ENCODE assay signal across 3 cellular contexts in genomic region chr10:132184816-132185593, GRCh38.
TF ChIP-seq lines count a peak whose summit lies in the region.

No MANE protein-coding gene starts in this region.

TF ChIP-seq in HCT116, 20 proteins besides CTCF, POLR2A, EP300 and RAD21 (continued from another document):
- TF ChIP-seq ZBTB33 (IDR thresholded peaks at IDR 0.05; ENCODE audit: extremely low read depth, insufficient replicate concordance, low read length) (no peak), YY1 (IDR thresholded peaks at IDR 0.05; ENCODE audit: extremely low read depth, insufficient replicate concordance, low read depth, low read length) (no peak), EZH2phosphoT487 (IDR thresholded peaks at IDR 0.05; ENCODE audit: borderline replicate concordance) (no peak), EZH2 (IDR thresholded peaks at IDR 0.05) (no peak), POLR2AphosphoS5 (IDR thresholded peaks at IDR 0.05; ENCODE audit: low read depth, low read length) (no peak), CBX3 (IDR thresholded peaks at IDR 0.05; ENCODE audit: low read depth) (no peak), ZNF274 (IDR thresholded peaks at IDR 0.05; ENCODE audit: low read depth, low read length) (no peak), SP1 (IDR thresholded peaks at IDR 0.05; ENCODE audit: low read depth) (no peak), ATF3 (IDR thresholded peaks at IDR 0.05) (no peak)

TF ChIP-seq in neural cell, 6 proteins besides CTCF, POLR2A, EP300 and RAD21 (continued from another document):
- TF ChIP-seq REST (IDR thresholded peaks at IDR 0.05; ENCODE audit: borderline replicate concordance) (no peak), SMC3 (conservative IDR thresholded peaks at IDR 0.05; ENCODE audit: poor library complexity) (peak; percentile 27), TAF1 (IDR thresholded peaks at IDR 0.05; ENCODE audit: low read depth) (no peak), POLR2AphosphoS5 (IDR thresholded peaks at IDR 0.05) (no peak)

TF ChIP-seq in SK-N-SH, 30 proteins besides CTCF, POLR2A, EP300 and RAD21 (continued from another document):
- TF ChIP-seq REST (IDR thresholded peaks at IDR 0.05; ENCODE audit: low read depth, low read length) (no peak), POLR2AphosphoS5 (IDR thresholded peaks at IDR 0.05; ENCODE audit: low read depth, low read length) (no peak), IRF3 (IDR thresholded peaks at IDR 0.05; ENCODE audit: low read depth, low read length) (no peak), EZH2phosphoT487 (IDR thresholded peaks at IDR 0.05; ENCODE audit: borderline replicate concordance, low read depth) (no peak), JUND (IDR thresholded peaks at IDR 0.05) (no peak), USF1 (IDR thresholded peaks at IDR 0.05; ENCODE audit: borderline replicate concordance, low read depth) (no peak), TEAD4 (IDR thresholded peaks at IDR 0.05; ENCODE audit: borderline replicate concordance, insufficient read depth) (no peak), SMC3 (IDR thresholded peaks at IDR 0.05; ENCODE audit: low read depth, low read length) (no peak)
